24 cellular contexts compared by ENCODE assay signal in genomic region chr2:10129490-10129889, GRCh38. TPM values are rescaled to one million over a fixed set of nuclear protein-coding genes. Genes with fewer than 3 reads are reported as not detected.
DNase-seq lines count a peak whose midpoint lies in the region; ATAC-seq and TF ChIP-seq lines count a peak whose summit lies in the region.
"Had no signal": no experiment of that assay in that cellular context is flagged by ENCODE, and none has a peak within 500 bp of the region (broad histone marks: within the 10 kb centered on the region; RNA-seq: fewer than 3 reads in every experiment).

No MANE protein-coding gene starts in this region.

- H3K4me3 Mint-ChIP-seq in activated T-helper 1 cell treated with anti-CD3 and anti-CD28 coated beads, Interleukin-12 subunit alpha, Interleukin-12 subunit beta, Interleukin-2, Interleukin-4 antibody, amounts not matched to agents 30 ng/mL and 10 ng/mL and 1 ng/mL, durations not matched to agents 14 hours and 24 hours and 36 hours = peak overlapping the region; percentile 43
- H3K4me3 Mint-ChIP-seq in endodermal cell = no peak overlapping the region
- H3K4me3 Mint-ChIP-seq: CD4-positive, alpha-beta T cell; T-cell had no signal

- no peak for TF ChIP-seq EP300 in SK-N-SH (IDR thresholded peaks at IDR 0.05; ENCODE audit: borderline replicate concordance in 1 of 2, low read depth in 1 of 2, low read length in 1 of 2)

- H3K9me3 ChIP-seq in SK-N-SH (no peaks in the 10 kb centered on the region), endodermal cell (ENCODE audit: control insufficient read depth, low read length) (no peaks in the 10 kb centered on the region)
- H3K9me3 ChIP-seq: SJCRH30 had no signal

- H3K4me1 ChIP-seq in SK-N-SH (ENCODE audit: control insufficient read depth in 1 of 2, insufficient read depth in 2 of 2, low read depth in 1 of 2, low read length in 1 of 2) (peaks cover 8 to 26% of the 10 kb centered on the region in 2 experiments; a peak in 3 of 4 replicates), KMS-11 (ENCODE audit: low read depth, poor library complexity, severe bottlenecking) (peaks cover 44% of the 10 kb centered on the region), endodermal cell (ENCODE audit: control insufficient read depth, insufficient read depth, low read length) (peaks cover 4% of the 10 kb centered on the region)

- H3K9me3 Mint-ChIP-seq in activated T-helper 1 cell treated with anti-CD3 and anti-CD28 coated beads, Interleukin-12 subunit alpha, Interleukin-12 subunit beta, Interleukin-2, Interleukin-4 antibody, amounts not matched to agents 30 ng/mL and 10 ng/mL and 1 ng/mL, durations not matched to agents 14 hours and 24 hours and 36 hours = no peaks in the 10 kb centered on the region
- H3K9me3 Mint-ChIP-seq in endodermal cell = no peaks in the 10 kb centered on the region
- H3K9me3 Mint-ChIP-seq: CD4-positive, alpha-beta T cell; IgD-negative memory B cell; T-cell had no signal

- H3K4me2 ChIP-seq in SK-N-SH = no peak overlapping the region
- 0 out of 2 replicates have a peak overlapping the region, but pooled peaks have one; percentile 4 for H3K4me2 ChIP-seq in KMS-11

- H3K27ac ChIP-seq in SK-N-SH (ENCODE audit: low read depth in 2 of 2, low read length in 1 of 2) (no peak overlapping the region), 22Rv1 (peak overlapping the region; percentile 17; the same call in 1 of the 2 replicates), KMS-11 (no peak overlapping the region; the same call in 1 of the 2 replicates), endodermal cell (ENCODE audit: low read depth, low read length) (no peak overlapping the region)
- H3K27ac ChIP-seq: GM23248, RWPE1, SJCRH30 had no signal

- peaks cover 12% of the 10 kb centered on the region; the same call in 1 of the 2 replicates for H4K20me1 ChIP-seq in SK-N-SH (ENCODE audit: insufficient read depth)
- peaks cover 3% of the 10 kb centered on the region; the same call in 1 of the 2 replicates for H4K20me1 ChIP-seq in KMS-11 (ENCODE audit: insufficient read depth)

- ATAC-seq in SK-N-SH treated with all-trans-retinoic acid at 6 μM for 48 hours (no peak), HG03469 (IDR thresholded peaks at IDR 0.05; ENCODE audit: unreplicated experiment) (no peak)
- ATAC-seq: HCT116, T-cell had no signal

- H3K36me3 ChIP-seq in SK-N-SH (replicated peaks in 1 of 2; ENCODE audit: control insufficient read depth in 1 of 2, insufficient read depth in 2 of 2, low read length in 1 of 2) (peaks cover 23 to 44% of the 10 kb centered on the region in 2 experiments), KMS-11 (ENCODE audit: insufficient read depth) (peaks cover 28% of the 10 kb centered on the region; the same call in 1 of the 2 replicates), endodermal cell (ENCODE audit: control insufficient read depth, insufficient read depth, low read length) (peaks cover 82% of the 10 kb centered on the region)

- WGBS in SK-N-SH (ENCODE audit: low lambda C conversion rate) = 84% methylated on average over 3 of the region's 3 CpGs
- WGBS in endodermal cell (ENCODE audit: insufficient coverage in 1 of 2, insufficient read length in 1 of 2), 2 experiments = 89 to 96% methylated on average over 2 to 3 of the region's 3 CpGs

- peaks cover 8% of the 10 kb centered on the region for H3F3A ChIP-seq in SK-N-SH (replicated peaks; ENCODE audit: insufficient read depth)

- H2AFZ ChIP-seq in SK-N-SH (ENCODE audit: low read depth) (peak overlapping the region; percentile 5; the same call in 1 of the 2 replicates), KMS-11 (ENCODE audit: low read depth) (no peak overlapping the region)
- H2AFZ ChIP-seq: GM23248 had no signal

- H3K9me2 ChIP-seq in SK-N-SH = no peaks in the 10 kb centered on the region

- H3K4me1 Mint-ChIP-seq in activated T-helper 1 cell treated with anti-CD3 and anti-CD28 coated beads, Interleukin-12 subunit alpha, Interleukin-12 subunit beta, Interleukin-2, Interleukin-4 antibody, amounts not matched to agents 30 ng/mL and 10 ng/mL and 1 ng/mL, durations not matched to agents 14 hours and 24 hours and 36 hours (ENCODE audit: low read depth) = peaks cover 71% of the 10 kb centered on the region
- H3K4me1 Mint-ChIP-seq in endodermal cell = peaks cover 22% of the 10 kb centered on the region

- CTCF ChIA-PET in SK-N-SH (lab: Yijun Ruan, JAX) = interaction anchor here (1.2 to 24.5 kb wide), 8 partner anchors 11 to 306 kb away, joined by 3 to 413 read pairs (median 49); partner anchors contain the start of gene HPCAL1

- H3K27me3 Mint-ChIP-seq in activated T-helper 1 cell treated with anti-CD3 and anti-CD28 coated beads, Interleukin-12 subunit alpha, Interleukin-12 subunit beta, Interleukin-2, Interleukin-4 antibody, amounts not matched to agents 30 ng/mL and 10 ng/mL and 1 ng/mL, durations not matched to agents 14 hours and 24 hours and 36 hours (ENCODE audit: insufficient read depth) = no peaks in the 10 kb centered on the region
- H3K27me3 Mint-ChIP-seq in endodermal cell (ENCODE audit: insufficient read depth) = no peaks in the 10 kb centered on the region
- H3K27me3 Mint-ChIP-seq: IgD-negative memory B cell had no signal

- H3K79me2 ChIP-seq in SK-N-SH (ENCODE audit: insufficient read depth) (peaks cover 81% of the 10 kb centered on the region), KMS-11 (ENCODE audit: insufficient read depth, low read depth) (peaks cover 54% of the 10 kb centered on the region)

- H3K36me3 Mint-ChIP-seq in activated T-helper 1 cell treated with anti-CD3 and anti-CD28 coated beads, Interleukin-12 subunit alpha, Interleukin-12 subunit beta, Interleukin-2, Interleukin-4 antibody, amounts not matched to agents 30 ng/mL and 10 ng/mL and 1 ng/mL, durations not matched to agents 14 hours and 24 hours and 36 hours (ENCODE audit: low read depth) = peaks cover 61% of the 10 kb centered on the region
- H3K36me3 Mint-ChIP-seq in endodermal cell (ENCODE audit: low read depth) = peaks cover 62% of the 10 kb centered on the region
- H3K36me3 Mint-ChIP-seq: IgD-negative memory B cell, T-cell had no signal

- no peak for TF ChIP-seq RAD21 in SK-N-SH (IDR thresholded peaks at IDR 0.05; ENCODE audit: low read length)

- no peak overlapping the region for H3K27ac Mint-ChIP-seq in activated T-helper 1 cell treated with anti-CD3 and anti-CD28 coated beads, Interleukin-12 subunit alpha, Interleukin-12 subunit beta, Interleukin-2, Interleukin-4 antibody, amounts not matched to agents 30 ng/mL and 10 ng/mL and 1 ng/mL, durations not matched to agents 14 hours and 24 hours and 36 hours
- no peak overlapping the region for H3K27ac Mint-ChIP-seq in endodermal cell
- H3K27ac Mint-ChIP-seq: CD4-positive, alpha-beta T cell; IgD-negative memory B cell; T-cell had no signal

- H3K4me3 ChIP-seq in SK-N-SH (ENCODE audit: low read depth in 2 of 2, low read length in 1 of 2) (no peak overlapping the region), KMS-11 (IDR thresholded peaks at IDR 0.05; ENCODE audit: insufficient read depth, low read depth, low read length) (no peak overlapping the region), endodermal cell (ENCODE audit: low read length) (no peak overlapping the region)
- H3K4me3 ChIP-seq: GM23248, SJCRH30 had no signal

- intact Hi-C loops in activated T-helper 1 cell treated with anti-CD3 and anti-CD28 coated beads, Interleukin-12 subunit alpha, Interleukin-12 subunit beta, Interleukin-2, Interleukin-4 antibody, amounts not matched to agents 30 ng/mL and 10 ng/mL and 1 ng/mL, durations not matched to agents 14 hours and 24 hours and 36 hours (cut with micrococcal nuclease) = no loop called here

- TF ChIP-seq CTCF in SK-N-SH (IDR thresholded peaks at IDR 0.05) (no peak), 22Rv1 (IDR thresholded peaks at IDR 0.05) (no peak), KMS-11 (conservative IDR thresholded peaks at IDR 0.05; ENCODE audit: low read depth, low read length) (no peak), endodermal cell (conservative IDR thresholded peaks at IDR 0.05) (no peak)

- no peak overlapping the region for H3K9ac ChIP-seq in SK-N-SH
- H3K9ac ChIP-seq in KMS-11 = no peak overlapping the region
- H3K9ac ChIP-seq in endodermal cell (ENCODE audit: extremely low read depth, low read length, poor library complexity, severe bottlenecking) = no peak overlapping the region
- H3K9ac ChIP-seq: GM23248 had no signal

- DNase-seq in SK-N-SH (no peak), endodermal cell (no peak), DMS114 treated with DMSO at 0.1 percent for 48 hours (lab: John Stamatoyannopoulos, UW; ENCODE audit: unreplicated experiment) (no peak)
- DNase-seq in activated T-helper 1 cell treated with anti-CD3 and anti-CD28 coated beads, Interleukin-12 subunit alpha, Interleukin-12 subunit beta, Interleukin-2, Interleukin-4 antibody, amounts not matched to agents 30 ng/mL and 10 ng/mL and 1 ng/mL, durations not matched to agents 14 hours and 24 hours and 36 hours (ENCODE audit: low spot score) = no peak
- DNase-seq: Calu3; CD4-positive, alpha-beta T cell; DMS79; GF-D8; GM23248; NCI-H1105; NCI-H187 treated with DMSO at 0.1 percent for 48 hours; NCI-H2171 treated with DMSO at 0.1 percent for 48 hours; NCI-H510A; NCI-H82; OCI-M1; SJCRH30; T-cell had no signal

- POLR2A ChIA-PET in SK-N-SH (lab: Yijun Ruan, JAX) = interaction anchor here (0.5 to 2.4 kb wide), 4 partner anchors 11 to 1017 kb away, joined by 3 to 4 read pairs (median 4); partner anchors contain the start of gene HPCAL1

- H3K27me3 ChIP-seq in SK-N-SH (ENCODE audit: insufficient read depth) (no peaks in the 10 kb centered on the region), KMS-11 (ENCODE audit: insufficient read depth, low read depth) (no peaks in the 10 kb centered on the region), endodermal cell (ENCODE audit: control insufficient read depth, insufficient read depth, low read length, poor library complexity, severe bottlenecking) (no peaks in the 10 kb centered on the region)
- H3K27me3 ChIP-seq: SJCRH30 had no signal

TF ChIP-seq in SK-N-SH treated with all-trans-retinoic acid at 6 μM for 48 hours, 23 proteins besides CTCF, POLR2A, EP300 and RAD21 (continues in another document):
- TF ChIP-seq RARB (CRISPR knock-in tag; IDR thresholded peaks at IDR 0.05) = no peak

RNA-seq across cellular contexts. Expression of gene RRM2, which starts 7.0 kb away (rescaled TPM):
- polyA plus RNA-seq in SK-N-SH (2012; rRNA removed) = 23.6 and 38.9 TPM in 2 replicates
- polyA plus RNA-seq in SK-N-SH (2012; cell fraction: cytosol; rRNA removed) = 32.2 and 37.7 TPM in 2 replicates
- 53.0 and 97.8 TPM in 2 replicates for polyA plus RNA-seq in SK-N-SH (2012; cell fraction: nucleus; rRNA removed)
- 328 and 351 TPM in 2 replicates for total RNA-seq in activated T-helper 1 cell treated with anti-CD3 and anti-CD28 coated beads, Interleukin-12 subunit alpha, Interleukin-12 subunit beta, Interleukin-2, Interleukin-4 antibody, amounts not matched to agents 30 ng/mL and 10 ng/mL and 1 ng/mL, durations not matched to agents 14 hours and 24 hours and 36 hours
- total RNA-seq in endodermal cell = 100 to 1,000 TPM; 142 to 157 TPM
- polyA plus RNA-seq in endodermal cell (2013, experiment 1 of 2) = 152 TPM
- polyA plus RNA-seq in endodermal cell (2013, experiment 2 of 2) = 130 TPM

RNA-seq across cellular contexts. Expression of gene CYS1, which starts 49.3 kb away (rescaled TPM):
- 0.62 and 1.2 TPM in 2 replicates for polyA plus RNA-seq in SK-N-SH (2012; rRNA removed)
- polyA plus RNA-seq in SK-N-SH (2012; cell fraction: cytosol; rRNA removed) = 0.58 and 1.1 TPM in 2 replicates
- 0.65 and 0.79 TPM in 2 replicates for polyA plus RNA-seq in SK-N-SH (2012; cell fraction: nucleus; rRNA removed)
- 0.56 and 0.70 TPM in 2 replicates for total RNA-seq in activated T-helper 1 cell treated with anti-CD3 and anti-CD28 coated beads, Interleukin-12 subunit alpha, Interleukin-12 subunit beta, Interleukin-2, Interleukin-4 antibody, amounts not matched to agents 30 ng/mL and 10 ng/mL and 1 ng/mL, durations not matched to agents 14 hours and 24 hours and 36 hours
- under 1 TPM; 0.29 to 0.44 TPM for total RNA-seq in endodermal cell
- 0.14 TPM for polyA plus RNA-seq in endodermal cell (2013, experiment 1 of 2)
- 0.50 TPM for polyA plus RNA-seq in endodermal cell (2013, experiment 2 of 2)
- total RNA-seq: CD4-positive, alpha-beta T cell; SJCRH30; T-cell had no signal
- polyA plus RNA-seq: IgD-negative memory B cell had no signal
